21 cellular contexts compared by ENCODE assay signal in genomic region chr13:76505437-76505836, GRCh38.
DNase-seq lines count a peak whose midpoint lies in the region; ATAC-seq, FAIRE-seq and TF ChIP-seq lines count a peak whose summit lies in the region.
"Had no signal": no experiment of that assay in that cellular context is flagged by ENCODE, and none has a peak within 500 bp of the region (broad histone marks: within the 10 kb centered on the region; RNA-seq: fewer than 3 reads in every experiment).

No MANE protein-coding gene starts in this region.

- no peak for TF ChIP-seq CTCF in A549 (IDR thresholded peaks at IDR 0.05)
- TF ChIP-seq CTCF in IMR-90 (conservative IDR thresholded peaks at IDR 0.05; ENCODE audit: low read depth, low read length) = no peak
- TF ChIP-seq CTCF in type B pancreatic cell (conservative IDR thresholded peaks at IDR 0.05) = no peak

- H3K36me3 ChIP-seq in IMR-90 (ENCODE audit: control insufficient read depth, insufficient read depth, low read length) = no peaks in the 10 kb centered on the region
- no peaks in the 10 kb centered on the region for H3K36me3 ChIP-seq in mesenchymal stem cell (ENCODE audit: control insufficient read depth in 1 of 2, insufficient read depth in 2 of 2, low read depth in 1 of 2, low read length in 2 of 2)
- H3K36me3 ChIP-seq: BLaER1 treated with 17β-estradiol and CSF1 and Interleukin-3, amounts not matched to agents 10 nM and 100 nM had no signal

- intact Hi-C loops in IMR-90 (cut with micrococcal nuclease) = no loop called here

- dilution Hi-C loops in IMR-90 (cut with HindIII; ENCODE audit: low sequenced_read_pairs, unreplicated experiment) = no loop called here

- H4K91ac ChIP-seq in IMR-90 (ENCODE audit: insufficient read depth, low read depth, low read length) = no peak overlapping the region
- H4K91ac ChIP-seq in mesenchymal stem cell (ENCODE audit: low read length) = no peak overlapping the region

- no peak overlapping the region for H2BK15ac ChIP-seq in IMR-90 (ENCODE audit: low read depth, low read length)
- no peak overlapping the region for H2BK15ac ChIP-seq in mesenchymal stem cell (ENCODE audit: low read depth, poor library complexity, severe bottlenecking)

- peaks cover 7% of the 10 kb centered on the region for H3K27me3 Mint-ChIP-seq in type B pancreatic cell
- H3K27me3 Mint-ChIP-seq: CD4-positive, alpha-beta T cell had no signal

- ATAC-seq in A549 = no peak
- no peak for ATAC-seq in IMR-90 (ENCODE audit: low read depth)
- ATAC-seq: CD8-positive, alpha-beta T cell had no signal

- no peak overlapping the region for H4K5ac ChIP-seq in IMR-90 (ENCODE audit: low read depth, low read length)

- H3K18ac ChIP-seq in IMR-90 (ENCODE audit: low read depth, low read length) (no peak overlapping the region), mesenchymal stem cell (ENCODE audit: low read depth in 1 of 2, low read length in 2 of 2) (no peak overlapping the region)

- H3K9ac ChIP-seq in IMR-90 (ENCODE audit: low read depth, low read length) (no peak overlapping the region), mesenchymal stem cell (ENCODE audit: low read length) (no peak overlapping the region)
- H3K9ac ChIP-seq: BLaER1 treated with 17β-estradiol and CSF1 and Interleukin-3, amounts not matched to agents 10 nM and 100 nM had no signal

- H3K9me3 ChIP-seq in A549 (no peaks in the 10 kb centered on the region), IMR-90 (ENCODE audit: control insufficient read depth, insufficient read depth, low read length) (no peaks in the 10 kb centered on the region), mesenchymal stem cell (ENCODE audit: control insufficient read depth, low read length) (no peaks in the 10 kb centered on the region)
- H3K9me3 ChIP-seq: BLaER1 treated with 17β-estradiol and CSF1 and Interleukin-3, amounts not matched to agents 10 nM and 100 nM; Caco-2 had no signal

- H3K56ac ChIP-seq in IMR-90 (ENCODE audit: extremely low read depth, insufficient read depth, low read length) = no peak overlapping the region

- H2BK120ac ChIP-seq in IMR-90 (ENCODE audit: low read depth, low read length) = no peak overlapping the region
- H2BK120ac ChIP-seq in mesenchymal stem cell (ENCODE audit: low read depth, low read length) = no peak overlapping the region

- POLR2A ChIA-PET in A549 (lab: Yijun Ruan, JAX) = no interaction called here
- POLR2A ChIA-PET in IMR-90 (lab: Charles Lee; ENCODE audit: unreplicated experiment) = no interaction called here

- H2BK20ac ChIP-seq in IMR-90 (ENCODE audit: low read depth, low read length) = no peak overlapping the region

- H3K4me2 ChIP-seq in A549 (no peak overlapping the region), IMR-90 (ENCODE audit: low read depth, low read length) (no peak overlapping the region), mesenchymal stem cell (ENCODE audit: low read length, poor library complexity, severe bottlenecking) (no peak overlapping the region)
- H3K4me2 ChIP-seq: BLaER1 treated with 17β-estradiol and CSF1 and Interleukin-3, amounts not matched to agents 10 nM and 100 nM had no signal

- CTCF ChIA-PET in A549 (lab: Yijun Ruan, JAX) (no interaction called here), IMR-90 (lab: Yijun Ruan, JAX) (interaction anchor here (0.6 kb wide), 1 partner anchor 218 kb away, joined by 3 read pairs; no protein-coding TSS in a partner anchor)

- H3K23ac ChIP-seq in IMR-90 (ENCODE audit: low read depth, low read length) (no peak overlapping the region), mesenchymal stem cell (ENCODE audit: low read length in 2 of 2) (no peak overlapping the region)

- no peaks in the 10 kb centered on the region for H3K36me3 Mint-ChIP-seq in type B pancreatic cell
- H3K36me3 Mint-ChIP-seq: CD8-positive, alpha-beta T cell had no signal

- no peaks in the 10 kb centered on the region for H3K9me3 Mint-ChIP-seq in type B pancreatic cell
- H3K9me3 Mint-ChIP-seq: CD4-positive, alpha-beta T cell; CD8-positive, alpha-beta T cell had no signal

- H3K4me1 ChIP-seq in A549 (no peaks in the 10 kb centered on the region), IMR-90 (ENCODE audit: control insufficient read depth, insufficient read depth, low read length) (no peaks in the 10 kb centered on the region), mesenchymal stem cell (ENCODE audit: control insufficient read depth, insufficient read depth, low read depth, low read length) (no peaks in the 10 kb centered on the region)
- H3K4me1 ChIP-seq: BLaER1 treated with 17β-estradiol and CSF1 and Interleukin-3, amounts not matched to agents 10 nM and 100 nM; Caco-2 had no signal

- H2AFZ ChIP-seq in IMR-90 (replicated peaks; ENCODE audit: low read length, poor library complexity) = no peak overlapping the region
- no peak overlapping the region for H2AFZ ChIP-seq in mesenchymal stem cell (ENCODE audit: low read depth, low read length)

- no peak overlapping the region for H3K4me3 ChIP-seq in A549
- no peak overlapping the region for H3K4me3 ChIP-seq in IMR-90 (ENCODE audit: insufficient read depth, low read depth, low read length)
- H3K4me3 ChIP-seq in mesenchymal stem cell (ENCODE audit: insufficient read depth in 1 of 2, low read depth in 1 of 2, low read length in 2 of 2) = no peak overlapping the region
- H3K4me3 ChIP-seq: BLaER1 treated with 17β-estradiol and CSF1 and Interleukin-3, amounts not matched to agents 10 nM and 100 nM had no signal

- H4K8ac ChIP-seq in IMR-90 (ENCODE audit: low read depth in 2 of 2, low read length in 2 of 2) = no peak overlapping the region
- peak overlapping the region; percentile 37 for H4K8ac ChIP-seq in mesenchymal stem cell (ENCODE audit: low read length)

- no peak overlapping the region for H3K4ac ChIP-seq in IMR-90 (ENCODE audit: low read depth, low read length)
- H3K4ac ChIP-seq in mesenchymal stem cell (ENCODE audit: low read depth in 1 of 2, low read length in 2 of 2) = no peak overlapping the region

- no peaks in the 10 kb centered on the region for H4K20me1 ChIP-seq in IMR-90 (ENCODE audit: insufficient read depth, low read length)
- H4K20me1 ChIP-seq: BLaER1 treated with 17β-estradiol and CSF1 and Interleukin-3, amounts not matched to agents 10 nM and 100 nM had no signal

- FAIRE-seq in A549 (lab: Jason Lieb, UNC) = no peak
- FAIRE-seq: A204.1, D721Med, G401.6, GM12891, GM19239 had no signal

- no peak overlapping the region for H3K27ac Mint-ChIP-seq in type B pancreatic cell
- H3K27ac Mint-ChIP-seq: B cell; CD4-positive, alpha-beta T cell; CD8-positive, alpha-beta T cell had no signal

- BruUV-seq in IMR-90 (replicated peaks; lab: Mats Ljungman, UMichigan) = no TSS peak

- H3K79me1 ChIP-seq in IMR-90 (ENCODE audit: low read depth in 1 of 2, low read length in 2 of 2) = no peaks in the 10 kb centered on the region
- no peaks in the 10 kb centered on the region for H3K79me1 ChIP-seq in mesenchymal stem cell (replicated peaks; ENCODE audit: low read length, poor library complexity, severe bottlenecking)

- TF ChIP-seq POLR2A in A549 (IDR thresholded peaks at IDR 0.05; ENCODE audit: low read length) = no peak
- TF ChIP-seq POLR2A in IMR-90 (IDR thresholded peaks at IDR 0.05; ENCODE audit: low read depth, low read length) = no peak

- TF ChIP-seq RAD21 in A549 (conservative IDR thresholded peaks at IDR 0.05 in 1 of 2, IDR thresholded peaks at IDR 0.05 in 1 of 2) (no peak), IMR-90 (IDR thresholded peaks at IDR 0.05; ENCODE audit: low read length) (no peak)

- H3K9me1 ChIP-seq in IMR-90 (ENCODE audit: insufficient read depth, low read length) = no peaks in the 10 kb centered on the region

- H2AK5ac ChIP-seq in IMR-90 (ENCODE audit: low read depth, low read length) (no peak overlapping the region), mesenchymal stem cell (ENCODE audit: low read length, severe bottlenecking) (no peak overlapping the region)

- WGBS in A549 (ENCODE audit: missing lambda C conversion rate) = 2% methylated on average over 3 of the region's 3 CpGs
- WGBS in IMR-90 (ENCODE audit: extremely low coverage in 2 of 2, insufficient read length in 1 of 2), 2 experiments = no CpG with 5 or more reads among the region's 3 CpGs
- 49% methylated on average over 3 of the region's 3 CpGs for WGBS in mesenchymal stem cell

- H3K14ac ChIP-seq in IMR-90 (replicated peaks; ENCODE audit: low read depth, low read length) = no peak overlapping the region
- no peak overlapping the region for H3K14ac ChIP-seq in mesenchymal stem cell (ENCODE audit: low read length in 2 of 2)

- H2BK5ac ChIP-seq in IMR-90 (ENCODE audit: low read depth, low read length, poor library complexity, severe bottlenecking) = no peak overlapping the region
- no peak overlapping the region for H2BK5ac ChIP-seq in mesenchymal stem cell (ENCODE audit: low read depth, low read length, poor library complexity, severe bottlenecking)

- H3K27ac ChIP-seq in A549 = no peak overlapping the region
- H3K27ac ChIP-seq in IMR-90 (ENCODE audit: insufficient read depth, low read length) = no peak overlapping the region
- H3K27ac ChIP-seq in mesenchymal stem cell (ENCODE audit: low read length, poor library complexity, severe bottlenecking) = no peak overlapping the region
- H3K27ac ChIP-seq: BLaER1 treated with 17β-estradiol and CSF1 and Interleukin-3, amounts not matched to agents 10 nM and 100 nM; C4-2B had no signal

- no peak for TF ChIP-seq EP300 in A549 (IDR thresholded peaks at IDR 0.05)

- in situ Hi-C loops in IMR-90 (cut with MboI; ENCODE audit: low sequenced_read_pairs) = no loop called here

- DNase-seq in A549 (ENCODE audit: low read depth in 1 of 2, low spot score in 1 of 2) (no peak), IMR-90 (no peak), mesenchymal stem cell (no peak), type B pancreatic cell (ENCODE audit: extremely low spot score, unreplicated experiment) (no peak)
- no peak for DNase-seq in activated CD4-positive, alpha-beta T cell treated with anti-CD3 and anti-CD28 coated beads for 48 hours
- DNase-seq: 8988T; AML-193; Caco-2; Calu3; CD4-positive, alpha-beta T cell; CD8-positive, alpha-beta T cell; DMS79 treated with DMSO at 0.1 percent for 48 hours; GF-D8 had no signal

- no peak overlapping the region for H3K4me3 Mint-ChIP-seq in type B pancreatic cell
- H3K4me3 Mint-ChIP-seq: B cell; CD4-positive, alpha-beta T cell; CD8-positive, alpha-beta T cell had no signal

- H3K4me1 Mint-ChIP-seq in type B pancreatic cell (ENCODE audit: unreplicated experiment) = peaks cover 11% of the 10 kb centered on the region
- H3K4me1 Mint-ChIP-seq: B cell had no signal

- no peak overlapping the region for H2AK9ac ChIP-seq in IMR-90 (replicated peaks; ENCODE audit: low read depth, low read length, poor library complexity)

- no peak overlapping the region for H2BK12ac ChIP-seq in mesenchymal stem cell (ENCODE audit: low read length in 2 of 2)

- H3K27me3 ChIP-seq in IMR-90 (ENCODE audit: control insufficient read depth, insufficient read depth, low read length) = peaks cover 12% of the 10 kb centered on the region
- H3K27me3 ChIP-seq in mesenchymal stem cell (ENCODE audit: control insufficient read depth in 1 of 2, insufficient read depth in 1 of 2, low read length in 2 of 2) = no peaks in the 10 kb centered on the region
- H3K27me3 ChIP-seq: BLaER1 treated with 17β-estradiol and CSF1 and Interleukin-3, amounts not matched to agents 10 nM and 100 nM had no signal

TF ChIP-seq in A549, 52 proteins besides CTCF, POLR2A, EP300 and RAD21:
- TF ChIP-seq MAFK (IDR thresholded peaks at IDR 0.05; ENCODE audit: partially characterized antibody) = peak; percentile 80
- TF ChIP-seq JUNB (IDR thresholded peaks at IDR 0.05) = no peak
TF ChIP-seq in A549: peak in this region for 1.

TF ChIP-seq in IMR-90, 13 proteins besides CTCF, POLR2A, EP300 and RAD21 (continues in another document):
- TF ChIP-seq NFE2L2 (IDR thresholded peaks at IDR 0.05; ENCODE audit: low read depth, low read length) = no peak
